ENCODE assay signal across 13 cellular contexts in genomic region chr7:74325230-74325565, GRCh38.
"Had no signal": no experiment of that assay in that cellular context is flagged by ENCODE, and none has a peak within 500 bp of the region (broad histone marks: within the 10 kb centered on the region; RNA-seq: fewer than 3 reads in every experiment).

No MANE protein-coding gene starts in this region.

- H3K4me3 ChIP-seq: esophagus squamous epithelium, lower lobe of right lung, stomach, tibial artery had no signal

- H3K4me1 ChIP-seq: lower lobe of right lung had no signal

- ATAC-seq: activated CD4-positive, CD25-positive, alpha-beta regulatory T cell treated with anti-CD3 and anti-CD28 coated beads, Interleukin-2, amount 50 U/mL, for 24 hours; natural killer cell had no signal

- H3K9me3 ChIP-seq: esophagus squamous epithelium, lower lobe of right lung, stomach, tibial artery had no signal

- DNase-seq: activated naive CD4-positive, alpha-beta T cell treated with anti-CD3 and anti-CD28 coated beads, Interleukin-2, amount 10 ng/mL, durations not matched to agents 7 days and 5 days; esophagus squamous epithelium; foreskin fibroblast; glutamatergic neuron; immature natural killer cell; lower lobe of right lung; natural killer cell; stimulated activated CD4-positive, alpha-beta T cell treated with anti-CD3 and anti-CD28 coated beads, Interleukin-4, amount 100 ng/mL, for 1 hour; stimulated activated CD8-positive, alpha-beta memory T cell treated with anti-CD3 and anti-CD28 coated beads, Interleukin-4, amount 100 ng/mL, for 48 hours; stomach; tibial artery had no signal

- H3K27ac ChIP-seq: esophagus squamous epithelium, lower lobe of right lung, tibial artery had no signal

- H3K27ac Mint-ChIP-seq: activated naive CD4-positive, alpha-beta T cell treated with anti-CD3 and anti-CD28 coated beads, Interleukin-2, amount 10 ng/mL, durations not matched to agents 7 days and 5 days; activated T-helper 2 cell treated with anti-CD3 and anti-CD28 coated beads, Interferon-gamma antibody, Interleukin-2, Interleukin-4, amounts not matched to agents 10 μg/mL and 5 μg/mL and 100 μg/mL, durations not matched to agents 14 hours and 24 hours and 36 hours; natural killer cell had no signal

- H3K4me3 Mint-ChIP-seq: activated naive CD4-positive, alpha-beta T cell treated with anti-CD3 and anti-CD28 coated beads, Interleukin-2, amount 10 ng/mL, durations not matched to agents 7 days and 5 days; immature natural killer cell; natural killer cell had no signal

- H3K27me3 ChIP-seq: esophagus squamous epithelium, stomach, tibial artery had no signal

- H3K4me1 Mint-ChIP-seq: activated naive CD4-positive, alpha-beta T cell treated with anti-CD3 and anti-CD28 coated beads, Interleukin-2, amount 10 ng/mL, durations not matched to agents 7 days and 5 days; immature natural killer cell; natural killer cell had no signal

- H3K36me3 Mint-ChIP-seq: activated naive CD4-positive, alpha-beta T cell treated with anti-CD3 and anti-CD28 coated beads, Interleukin-2, amount 10 ng/mL, durations not matched to agents 7 days and 5 days; natural killer cell had no signal

- H3K9me3 Mint-ChIP-seq: activated naive CD4-positive, alpha-beta T cell treated with anti-CD3 and anti-CD28 coated beads, Interleukin-2, amount 10 ng/mL, durations not matched to agents 7 days and 5 days; activated T-helper 2 cell treated with anti-CD3 and anti-CD28 coated beads, Interferon-gamma antibody, Interleukin-2, Interleukin-4, amounts not matched to agents 10 μg/mL and 5 μg/mL and 100 μg/mL, durations not matched to agents 14 hours and 24 hours and 36 hours; immature natural killer cell; natural killer cell had no signal
